Comparison of ENCODE assay signal across 8 cellular contexts in genomic region chr6:43516367-43516696, GRCh38. TPM values are rescaled to one million over a fixed set of nuclear protein-coding genes. Genes with fewer than 3 reads are reported as not detected.
DNase-seq lines count a peak whose midpoint lies in the region; ATAC-seq and TF ChIP-seq lines count a peak whose summit lies in the region.

No MANE protein-coding gene starts in this region.

- DNase-seq in GM23248 = no peak
- DNase-seq in activated B cell treated with CpG ODN at 0.5 μM for 24 hours = no peak
- DNase-seq in stimulated activated CD4-positive, alpha-beta T cell treated with anti-CD3 and anti-CD28 coated beads, Interleukin-4, amount 100 ng/mL, for 4 hours = no peak
- no peak for DNase-seq in stimulated activated CD4-positive, alpha-beta T cell treated with anti-CD3 and anti-CD28 coated beads, Interleukin-2, amount 100 ng/mL, for 48 hours
- DNase-seq in activated naive CD4-positive, alpha-beta T cell (lab: John Stamatoyannopoulos, UW) = no peak
- no peak for DNase-seq in activated naive CD4-positive, alpha-beta T cell treated with anti-CD3 and anti-CD28 coated beads for 36 hours

- H3K79me2 ChIP-seq in GM23248 (ENCODE audit: insufficient read depth) = peaks cover 74% of the 10 kb centered on the region

- H4K20me1 ChIP-seq in GM23248 (ENCODE audit: insufficient read depth) = no peaks in the 10 kb centered on the region

- peaks cover 43% of the 10 kb centered on the region for H3K36me3 Mint-ChIP-seq in activated B cell treated with CpG ODN at 0.5 μM for 24 hours (ENCODE audit: low read depth)
- peaks cover 18% of the 10 kb centered on the region for H3K36me3 Mint-ChIP-seq in activated naive CD4-positive, alpha-beta T cell treated with anti-CD3 and anti-CD28 coated beads for 36 hours (ENCODE audit: low read depth)

- in situ Hi-C loops in GM23248 (cut with MboI) = no loop called here

- H3K9me2 ChIP-seq in GM23248 (ENCODE audit: insufficient read depth) = no peaks in the 10 kb centered on the region

- H3K9me3 Mint-ChIP-seq in activated B cell treated with CpG ODN at 0.5 μM for 24 hours = no peaks in the 10 kb centered on the region
- H3K9me3 Mint-ChIP-seq in activated naive CD4-positive, alpha-beta T cell treated with anti-CD3 and anti-CD28 coated beads for 36 hours = no peaks in the 10 kb centered on the region

- peak; percentile 2 for ATAC-seq in activated B cell treated with CpG ODN at 0.5 μM for 24 hours (ENCODE audit: low read depth)

- no peak overlapping the region for H3K27ac Mint-ChIP-seq in activated B cell treated with CpG ODN at 0.5 μM for 24 hours
- no peak overlapping the region for H3K27ac Mint-ChIP-seq in activated naive CD4-positive, alpha-beta T cell treated with anti-CD3 and anti-CD28 coated beads for 36 hours

- H3K27me3 Mint-ChIP-seq in activated B cell treated with CpG ODN at 0.5 μM for 24 hours = no peaks in the 10 kb centered on the region
- H3K27me3 Mint-ChIP-seq in activated naive CD4-positive, alpha-beta T cell treated with anti-CD3 and anti-CD28 coated beads for 36 hours (ENCODE audit: low read depth) = no peaks in the 10 kb centered on the region

- peak overlapping the region; percentile 99 for H3K4me3 ChIP-seq in GM23248
- peak overlapping the region; percentile 93 for H3K4me3 ChIP-seq in iPS-18c (ENCODE audit: insufficient read depth, low read depth, low read length)
- peak overlapping the region; percentile 94 to 100 (median 99) for H3K4me3 ChIP-seq in subcutaneous abdominal adipose tissue (ENCODE audit: low read depth in 1 of 5, low read length in 5 of 5)

- H3K4me2 ChIP-seq in GM23248 (ENCODE audit: unreplicated experiment) = peak overlapping the region; percentile 72

- H3K4me3 Mint-ChIP-seq in activated B cell treated with CpG ODN at 0.5 μM for 24 hours = no peak overlapping the region
- H3K4me3 Mint-ChIP-seq in activated naive CD4-positive, alpha-beta T cell treated with anti-CD3 and anti-CD28 coated beads for 36 hours = no peak overlapping the region

- POLR2A ChIA-PET in activated B cell treated with CpG ODN at 0.5 μM for 24 hours (lab: Charles Lee) = interaction anchor here (0.5 to 2.5 kb wide), 16 partner anchors 9 to 637 kb away, joined by 3 to 15 read pairs (median 4); partner anchors contain the start of genes ABCC10, CNPY3, CUL7 and GTPBP2

- H3K27me3 ChIP-seq in GM23248 (replicated peaks; ENCODE audit: insufficient read depth) = no peaks in the 10 kb centered on the region
- no peaks in the 10 kb centered on the region for H3K27me3 ChIP-seq in subcutaneous abdominal adipose tissue (ENCODE audit: control insufficient read depth in 5 of 5, insufficient read depth in 4 of 5, low read length in 5 of 5)

- peaks cover 23% of the 10 kb centered on the region for H3F3A ChIP-seq in GM23248 (ENCODE audit: insufficient read depth)

- peaks cover 29% of the 10 kb centered on the region for H3K4me1 Mint-ChIP-seq in activated B cell treated with CpG ODN at 0.5 μM for 24 hours
- H3K4me1 Mint-ChIP-seq in activated naive CD4-positive, alpha-beta T cell treated with anti-CD3 and anti-CD28 coated beads for 36 hours (ENCODE audit: low read depth) = peaks cover 28% of the 10 kb centered on the region

- 1 to 2% methylated on average over 10 of the region's 10 CpGs for WGBS in GM23248 (ENCODE audit: low coverage in 1 of 2, low lambda C conversion rate in 2 of 2, missing lambda C conversion rate in 2 of 2), 2 experiments

- TF ChIP-seq CTCF in activated B cell treated with CpG ODN at 0.5 μM for 24 hours (IDR thresholded peaks at IDR 0.05) = no peak

- H3K4me1 ChIP-seq in GM23248 (ENCODE audit: insufficient read depth) (peaks cover 21% of the 10 kb centered on the region), subcutaneous abdominal adipose tissue (ENCODE audit: control insufficient read depth in 5 of 5, insufficient read depth in 5 of 5, low read length in 5 of 5) (peaks cover 15 to 56% (median 32%) of the 10 kb centered on the region in 5 donors)

- CTCF ChIA-PET in activated B cell treated with CpG ODN at 0.5 μM for 24 hours (lab: Charles Lee) = interaction anchor here (1.2 to 2.6 kb wide), 2 partner anchors 10 to 287 kb away, joined by 3 to 13 read pairs; partner anchors contain the start of gene DNPH1
- CTCF ChIA-PET in activated naive CD4-positive, alpha-beta T cell treated with anti-CD3 and anti-CD28 coated beads for 36 hours (lab: Charles Lee) = interaction anchor here (0.8 to 3.3 kb wide), 2 partner anchors 10 to 250 kb away, joined by 3 to 24 read pairs; no protein-coding TSS in a partner anchor

- H2AFZ ChIP-seq in GM23248 = peak overlapping the region; percentile 91

- H3K9ac ChIP-seq in GM23248 = peak overlapping the region; percentile 95
- peak overlapping the region; percentile 69 to 98 (median 93) for H3K9ac ChIP-seq in subcutaneous abdominal adipose tissue (ENCODE audit: low read length in 5 of 5)

- H3K9me3 ChIP-seq in GM23248 (ENCODE audit: low read depth) (no peaks in the 10 kb centered on the region), iPS-18c (ENCODE audit: control insufficient read depth, insufficient read depth, low read length) (no peaks in the 10 kb centered on the region), subcutaneous abdominal adipose tissue (ENCODE audit: control insufficient read depth in 5 of 5, low read length in 5 of 5) (no peaks in the 10 kb centered on the region)

- intact Hi-C loops in activated B cell treated with CpG ODN at 0.5 μM for 24 hours (cut with micrococcal nuclease) = loop anchor here (2.0 to 10.0 kb wide), 6 partner anchors 254 to 952 kb away; partner anchors contain the start of genes MEA1, NFKBIE, SRF and UBR2
- intact Hi-C loops in activated naive CD4-positive, alpha-beta T cell treated with anti-CD3 and anti-CD28 coated beads for 36 hours (cut with micrococcal nuclease) = loop anchor here (1.0 to 5.0 kb wide), 7 partner anchors 39 to 610 kb away; partner anchors contain the start of genes ABCC10, MRPL14, PEX6 and POLH

- H3K27ac ChIP-seq in GM23248 (peak overlapping the region; percentile 73), subcutaneous abdominal adipose tissue (ENCODE audit: low read depth, low read length) (peak overlapping the region; percentile 87)

- H3K36me3 ChIP-seq in GM23248 (ENCODE audit: low read depth) (peaks cover 23% of the 10 kb centered on the region), subcutaneous abdominal adipose tissue (ENCODE audit: control insufficient read depth in 5 of 5, insufficient read depth in 5 of 5, low read length in 5 of 5) (peaks cover 11 to 62% (median 55%) of the 10 kb centered on the region in 5 donors)

RNA-seq across cellular contexts. Expression of gene YIPF3, which starts 0.4 kb away (rescaled TPM):
- total RNA-seq in GM23248 (2014; rRNA removed; shearing (Covaris generic)) = 252 and 263 TPM in 2 replicates
- 190 and 196 TPM in 2 replicates for polyA plus RNA-seq in GM23248 (2016; fragmentation: Nextera tagmentation; extraction: Ambion mirVana)
- 51.7 and 59.1 TPM in 2 replicates for total RNA-seq in activated B cell treated with CpG ODN at 0.5 μM for 24 hours
- 10 to 100 TPM; 26.2 to 26.5 TPM for total RNA-seq in activated naive CD4-positive, alpha-beta T cell treated with anti-CD3 and anti-CD28 coated beads for 36 hours

RNA-seq across cellular contexts. Expression of gene POLR1C, which starts 0.6 kb away (rescaled TPM):
- total RNA-seq in GM23248 (2014; rRNA removed; shearing (Covaris generic)) = 24.9 and 38.7 TPM in 2 replicates
- 38.1 and 39.5 TPM in 2 replicates for polyA plus RNA-seq in GM23248 (2016; fragmentation: Nextera tagmentation; extraction: Ambion mirVana)
- total RNA-seq in activated B cell treated with CpG ODN at 0.5 μM for 24 hours = 67.7 and 75.6 TPM in 2 replicates
- 10 to 100 TPM; 47.5 to 50.1 TPM for total RNA-seq in activated naive CD4-positive, alpha-beta T cell treated with anti-CD3 and anti-CD28 coated beads for 36 hours

RNA-seq across cellular contexts. Expression of gene LRRC73, which starts 6.2 kb away (rescaled TPM):
- total RNA-seq in GM23248 (2014; rRNA removed; shearing (Covaris generic)) = 0.89 and 1.6 TPM in 2 replicates
- 0.41 and 1.0 TPM in 2 replicates for polyA plus RNA-seq in GM23248 (2016; fragmentation: Nextera tagmentation; extraction: Ambion mirVana)
- total RNA-seq in activated B cell treated with CpG ODN at 0.5 μM for 24 hours = 0.31 and 0.34 TPM in 2 replicates
- under 1 TPM; 0.10 to 0.17 TPM for total RNA-seq in activated naive CD4-positive, alpha-beta T cell treated with anti-CD3 and anti-CD28 coated beads for 36 hours

RNA-seq across cellular contexts. Expression of gene TJAP1, which starts 39.0 kb away (rescaled TPM):
- total RNA-seq in GM23248 (2014; rRNA removed; shearing (Covaris generic)) = 17.7 and 32.9 TPM in 2 replicates
- 12.7 and 16.0 TPM in 2 replicates for polyA plus RNA-seq in GM23248 (2016; fragmentation: Nextera tagmentation; extraction: Ambion mirVana)
- total RNA-seq in activated B cell treated with CpG ODN at 0.5 μM for 24 hours = 36.0 and 45.3 TPM in 2 replicates
- 10 to 100 TPM; 23.0 to 24.6 TPM for total RNA-seq in activated naive CD4-positive, alpha-beta T cell treated with anti-CD3 and anti-CD28 coated beads for 36 hours

RNA-seq across cellular contexts. Expression of gene XPO5, which starts 59.5 kb away (rescaled TPM):
- 27.6 and 29.5 TPM in 2 replicates for total RNA-seq in GM23248 (2014; rRNA removed; shearing (Covaris generic))
- polyA plus RNA-seq in GM23248 (2016; fragmentation: Nextera tagmentation; extraction: Ambion mirVana) = 17.9 and 18.8 TPM in 2 replicates
- total RNA-seq in activated B cell treated with CpG ODN at 0.5 μM for 24 hours = 54.4 and 59.4 TPM in 2 replicates
- 10 to 100 TPM; 74.9 to 93.2 TPM for total RNA-seq in activated naive CD4-positive, alpha-beta T cell treated with anti-CD3 and anti-CD28 coated beads for 36 hours
